Comparison of ENCODE assay signal across 16 cellular contexts in the genomic region with DNA sequence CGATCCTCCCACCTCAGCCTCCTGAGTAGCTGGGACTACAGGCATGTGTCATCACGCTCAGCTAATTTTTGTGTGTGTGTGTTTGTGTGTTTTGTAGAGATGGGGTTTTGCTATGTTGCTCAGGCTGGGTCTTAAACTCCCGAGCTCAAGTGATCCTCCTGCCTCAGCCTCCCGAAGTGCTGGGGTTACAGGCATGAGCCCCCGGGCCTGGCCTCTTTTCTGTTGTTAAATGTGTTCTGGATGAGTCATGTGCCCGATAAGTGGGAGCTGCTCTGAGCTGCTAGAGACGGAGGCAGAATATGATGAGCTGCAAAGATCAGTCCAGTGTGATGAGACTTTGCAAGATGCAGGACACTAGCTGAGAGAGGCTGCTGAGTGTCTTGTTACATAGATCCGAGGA.
DNase-seq lines count a peak whose midpoint lies in the region; ATAC-seq and TF ChIP-seq lines count a peak whose summit lies in the region.
"Had no signal": no experiment of that assay in that cellular context is flagged by ENCODE, and none has a peak within 500 bp of the region (broad histone marks: within the 10 kb centered on the region; RNA-seq: fewer than 3 reads in every experiment).

No MANE protein-coding gene starts in this region.

- H3K79me2 ChIP-seq in smooth muscle cell (ENCODE audit: low read depth) = no peaks in the 10 kb centered on the region

- no peak for ATAC-seq in GM18519 (IDR thresholded peaks at IDR 0.05; ENCODE audit: low FRiP score, unreplicated experiment)
- ATAC-seq: GM12878, GM23338, PC-3 had no signal

- H3K4me2 ChIP-seq in smooth muscle cell = no peak overlapping the region
- H3K4me2 ChIP-seq: GM23338 had no signal

- H3K4me1 ChIP-seq in smooth muscle cell (ENCODE audit: low read depth) = no peaks in the 10 kb centered on the region

- no peaks in the 10 kb centered on the region for H3K9me3 Mint-ChIP-seq in endothelial cell (ENCODE audit: unreplicated experiment)

- WGBS in smooth muscle cell (ENCODE audit: low lambda C conversion rate) = 75% methylated on average over 8 of the region's 8 CpGs

- peaks cover 54% of the 10 kb centered on the region for H3K36me3 Mint-ChIP-seq in endothelial cell (ENCODE audit: low read depth, unreplicated experiment)

- H4K20me1 ChIP-seq in smooth muscle cell (ENCODE audit: low read depth) = peaks cover 48% of the 10 kb centered on the region

- H3K27ac ChIP-seq in smooth muscle cell (ENCODE audit: low read depth) = no peak overlapping the region

- H3K36me3 ChIP-seq in smooth muscle cell (ENCODE audit: low read depth) = peaks cover 16% of the 10 kb centered on the region

- DNase-seq in EH (ENCODE audit: low read depth) (peak; percentile 12), RPMI7951 (ENCODE audit: low read depth) (peak; percentile 20), endothelial cell (ENCODE audit: low spot score) (no peak), occipital lobe (lab: John Stamatoyannopoulos, UW) (peak; percentile 14), smooth muscle cell (lab: John Stamatoyannopoulos, UW; ENCODE audit: unreplicated experiment) (no peak), germinal center (ENCODE audit: low spot score) (no peak), NCI-H446 treated with DMSO at 0.1 percent for 48 hours (lab: John Stamatoyannopoulos, UW) (no peak)
- DNase-seq: COR-L47, DMS153, NCI-H1436 treated with DMSO at 0.1 percent for 48 hours, NCI-H2107, PC-3 had no signal

- no peaks in the 10 kb centered on the region for H3K27me3 ChIP-seq in smooth muscle cell (ENCODE audit: low read depth)

- no peak overlapping the region for H3K27ac Mint-ChIP-seq in endothelial cell (ENCODE audit: unreplicated experiment)
- H3K27ac Mint-ChIP-seq: CD14-positive monocyte, GM23338 had no signal

- H3K27me3 Mint-ChIP-seq in endothelial cell (ENCODE audit: unreplicated experiment) = no peaks in the 10 kb centered on the region

- H3K4me1 Mint-ChIP-seq in endothelial cell (ENCODE audit: unreplicated experiment) = no peaks in the 10 kb centered on the region
- H3K4me1 Mint-ChIP-seq: CD14-positive monocyte had no signal

- H3K4me3 ChIP-seq in smooth muscle cell = no peak overlapping the region
- H3K4me3 ChIP-seq: GM12878, GM23338 had no signal

- no peaks in the 10 kb centered on the region for H3K9me3 ChIP-seq in smooth muscle cell (replicated peaks; ENCODE audit: low read depth)

- peak overlapping the region; percentile 84 for H3K4me3 Mint-ChIP-seq in endothelial cell (ENCODE audit: unreplicated experiment)
- H3K4me3 Mint-ChIP-seq: CD14-positive monocyte, GM23338 had no signal

- TF ChIP-seq CTCF in endothelial cell (IDR thresholded peaks at IDR 0.05; ENCODE audit: unreplicated experiment) = no peak
- no peak for TF ChIP-seq CTCF in smooth muscle cell (IDR thresholded peaks at IDR 0.05; ENCODE audit: borderline replicate concordance, insufficient read depth, poor library complexity, severe bottlenecking)

- H2AFZ ChIP-seq in smooth muscle cell (ENCODE audit: low read depth) = no peak overlapping the region
- H2AFZ ChIP-seq: GM23338 had no signal

- H3K9ac ChIP-seq in smooth muscle cell (ENCODE audit: low read depth) = no peak overlapping the region

- no peaks in the 10 kb centered on the region for H3F3A ChIP-seq in smooth muscle cell (ENCODE audit: low read depth)

Comparison
In these comparisons a context has a peak if more than half of its experiments do, and no peak if none do; other contexts are left out.
1. DNase-seq: peak in EH (single experiment), RPMI7951 (single experiment) and occipital lobe (single experiment); none in endothelial cell (single experiment), smooth muscle cell (single experiment), germinal center (single experiment) and NCI-H446 treated with DMSO at 0.1 percent for 48 hours (single experiment).